Comparison of ENCODE assay signal across 23 cellular contexts in the genomic region with DNA sequence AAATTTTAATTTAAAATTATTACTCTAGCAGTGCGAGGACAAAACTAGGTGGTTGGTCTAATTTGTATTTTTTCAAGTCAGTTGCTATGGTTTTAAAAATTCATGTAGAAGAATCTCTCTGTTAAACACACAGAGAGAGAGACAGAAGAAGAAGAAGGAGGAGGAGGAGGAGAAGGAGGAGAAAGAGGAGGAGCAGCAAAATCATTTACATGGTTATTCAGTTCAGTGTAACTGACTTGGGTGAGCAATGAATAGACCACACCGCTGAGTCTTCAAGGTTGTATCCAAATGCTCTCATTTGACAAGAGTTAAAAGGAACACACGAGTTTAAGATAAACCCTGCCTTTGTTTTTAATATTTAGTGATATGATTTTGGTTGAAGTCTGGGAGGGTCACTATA.
"Had no signal": no experiment of that assay in that cellular context is flagged by ENCODE, and none has a peak within 500 bp of the region (broad histone marks: within the 10 kb centered on the region; RNA-seq: fewer than 3 reads in every experiment).

No MANE protein-coding gene starts in this region.

- H3K4me1 Mint-ChIP-seq: activated CD4-positive, alpha-beta memory T cell treated with anti-CD3 and anti-CD28 coated beads, Interleukin-2, amount 10 ng/mL, durations not matched to agents 7 days and 5 days; activated CD8-positive, alpha-beta memory T cell treated with anti-CD3 and anti-CD28 coated beads, Interleukin-2, amount 10 ng/mL, durations not matched to agents 7 days and 5 days; memory B cell; naive B cell had no signal

- H3K27me3 ChIP-seq: cardiac muscle cell, left lung, neural progenitor cell, right atrium auricular region, tibial artery, vagina had no signal

- H3K27me3 Mint-ChIP-seq: activated CD4-positive, alpha-beta memory T cell treated with anti-CD3 and anti-CD28 coated beads, Interleukin-2, amount 10 ng/mL, durations not matched to agents 7 days and 5 days; activated CD8-positive, alpha-beta memory T cell treated with anti-CD3 and anti-CD28 coated beads, Interleukin-2, amount 10 ng/mL, durations not matched to agents 7 days and 5 days; activated naive CD8-positive, alpha-beta T cell; effector memory CD8-positive, alpha-beta T cell; memory B cell; naive B cell had no signal

- DNase-seq: activated CD4-positive, alpha-beta memory T cell treated with anti-CD3 and anti-CD28 coated beads, Interleukin-2, amount 10 ng/mL, durations not matched to agents 7 days and 5 days; activated CD4-positive, alpha-beta T cell treated with anti-CD3 and anti-CD28 coated beads for 48 hours; activated CD4-positive, CD25-positive, alpha-beta regulatory T cell; activated CD8-positive, alpha-beta memory T cell treated with anti-CD3 and anti-CD28 coated beads, Interleukin-2, amount 10 ng/mL, durations not matched to agents 7 days and 5 days; dermis blood vessel endothelial cell; effector memory CD8-positive, alpha-beta T cell; hypothalamus; kidney; left lung; mucosa of descending colon; naive B cell; stimulated activated naive CD8-positive, alpha-beta T cell treated with anti-CD3 and anti-CD28 coated beads, Interleukin-15, Interleukin-2, amounts not matched to agents 100 U/mL and 50 U/mL, for 24 hours; substantia nigra; tibial artery had no signal

- H3K9me3 ChIP-seq: left lung, mucosa of descending colon, prostate gland, right atrium auricular region, tibial artery, vagina had no signal

- H3K9me3 Mint-ChIP-seq: neural progenitor cell had no signal

- H3K27ac Mint-ChIP-seq: activated CD4-positive, alpha-beta memory T cell treated with anti-CD3 and anti-CD28 coated beads, Interleukin-2, amount 10 ng/mL, durations not matched to agents 7 days and 5 days; activated CD8-positive, alpha-beta memory T cell treated with anti-CD3 and anti-CD28 coated beads, Interleukin-2, amount 10 ng/mL, durations not matched to agents 7 days and 5 days; activated naive CD8-positive, alpha-beta T cell; effector memory CD8-positive, alpha-beta T cell; memory B cell; naive B cell; neural progenitor cell; T-helper 2 cell treated with Interferon-gamma antibody and Interleukin-4, amounts not matched to agents 5 μg/mL and 100 μg/mL, for 36 hours had no signal

- H3K4me1 ChIP-seq: left lung, neural progenitor cell, prostate gland, vagina had no signal

- H3K4me2 ChIP-seq: neural progenitor cell had no signal

- H2AFZ ChIP-seq: neural progenitor cell had no signal

- H3K4me3 Mint-ChIP-seq: activated CD4-positive, alpha-beta memory T cell treated with anti-CD3 and anti-CD28 coated beads, Interleukin-2, amount 10 ng/mL, durations not matched to agents 7 days and 5 days; activated CD8-positive, alpha-beta memory T cell treated with anti-CD3 and anti-CD28 coated beads, Interleukin-2, amount 10 ng/mL, durations not matched to agents 7 days and 5 days; activated naive CD8-positive, alpha-beta T cell; effector memory CD8-positive, alpha-beta T cell; memory B cell; naive B cell; neural progenitor cell; T-helper 2 cell treated with Interferon-gamma antibody and Interleukin-4, amounts not matched to agents 5 μg/mL and 100 μg/mL, for 36 hours had no signal

- ATAC-seq: activated CD8-positive, alpha-beta memory T cell treated with anti-CD3 and anti-CD28 coated beads, Interleukin-2, amount 10 ng/mL, durations not matched to agents 7 days and 5 days; effector memory CD8-positive, alpha-beta T cell; left lung; stimulated activated naive CD8-positive, alpha-beta T cell treated with anti-CD3 and anti-CD28 coated beads, Interleukin-15, Interleukin-2, amounts not matched to agents 100 U/mL and 50 U/mL, for 24 hours had no signal

- H3K4me3 ChIP-seq: cardiac muscle cell, left lung, mucosa of descending colon, neural progenitor cell, prostate gland, right atrium auricular region, skin epidermis, tibial artery, vagina had no signal

- H3K36me3 Mint-ChIP-seq: activated CD8-positive, alpha-beta memory T cell treated with anti-CD3 and anti-CD28 coated beads, Interleukin-2, amount 10 ng/mL, durations not matched to agents 7 days and 5 days; activated naive CD8-positive, alpha-beta T cell; memory B cell; naive B cell; neural progenitor cell had no signal

- H3K36me3 ChIP-seq: cardiac muscle cell, left lung, neural progenitor cell, prostate gland, right atrium auricular region, tibial artery, vagina had no signal

- H3K9ac ChIP-seq: neural progenitor cell had no signal

- H3K27ac ChIP-seq: cardiac muscle cell, left lung, neural progenitor cell, prostate gland, right atrium auricular region, skin epidermis, tibial artery, vagina had no signal
